In genomic region chr16:79301036-79301435, GRCh38 we compare ENCODE assay signal across 20 cellular contexts.
"Had no signal": no experiment of that assay in that cellular context is flagged by ENCODE, and none has a peak within 500 bp of the region (broad histone marks: within the 10 kb centered on the region; RNA-seq: fewer than 3 reads in every experiment).

No MANE protein-coding gene starts in this region.

- H3K4me3 ChIP-seq: ascending aorta, breast epithelium, gastrocnemius medialis, heart right ventricle, left ventricle myocardium inferior, tibial nerve, vagina had no signal

- H3K27ac ChIP-seq: ascending aorta, breast epithelium, epithelial cell of prostate, gastrocnemius medialis, heart right ventricle, left ventricle myocardium inferior, neutrophil, tibial nerve, vagina had no signal

- ATAC-seq: activated CD8-positive, alpha-beta memory T cell treated with anti-CD3 and anti-CD28 coated beads, Interleukin-2, amount 10 ng/mL, durations not matched to agents 7 days and 5 days; effector memory CD8-positive, alpha-beta T cell; gastrocnemius medialis; heart right ventricle; stimulated activated naive B cell treated with anti-CD40 and anti-IgM and Interleukin-4, amounts not matched to agents 10 μg/mL and 1 μg/mL and 100 μg/mL, for 72 hours had no signal

- H3K36me3 ChIP-seq: ascending aorta, breast epithelium, gastrocnemius medialis, heart right ventricle, left ventricle myocardium inferior, neutrophil, tibial nerve, vagina had no signal

- H3K27me3 ChIP-seq: ascending aorta, breast epithelium, gastrocnemius medialis, neutrophil, tibial nerve, vagina had no signal

- H3K4me1 ChIP-seq: ascending aorta, breast epithelium, gastrocnemius medialis, heart right ventricle, left ventricle myocardium inferior, tibial nerve, vagina had no signal

- DNase-seq: activated CD4-positive, alpha-beta T cell treated with anti-CD3 and anti-CD28 coated beads for 1 hour; activated CD4-positive, alpha-beta T cell treated with anti-CD3 and anti-CD28 coated beads, Interleukin-2, amount 50 U/mL, for 48 hours; activated CD8-positive, alpha-beta memory T cell treated with anti-CD3 and anti-CD28 coated beads, Interleukin-2, amount 10 ng/mL, durations not matched to agents 7 days and 5 days; activated naive CD4-positive, alpha-beta T cell treated with anti-CD3 and anti-CD28 coated beads, Interleukin-2, amount 10 ng/mL, durations not matched to agents 7 days and 5 days; activated T-cell treated with anti-CD3 and anti-CD28 coated beads, Interleukin-2, amount 50 U/mL, for 1 hour; cerebellar nuclear complex; effector memory CD8-positive, alpha-beta T cell; gastrocnemius medialis; heart right ventricle; kidney; left ventricle myocardium inferior; naive B cell; stimulated activated CD4-positive, alpha-beta T cell treated with anti-CD3 and anti-CD28 coated beads, Interleukin-2, amount 100 ng/mL, for 48 hours; stimulated activated naive B cell treated with anti-CD40 and anti-IgM and Interleukin-4, amounts not matched to agents 10 μg/mL and 1 μg/mL and 100 μg/mL, for 72 hours had no signal

- H3K9me3 ChIP-seq: ascending aorta, breast epithelium, gastrocnemius medialis, heart right ventricle, left ventricle myocardium inferior, neutrophil, tibial nerve, vagina had no signal
